In the genomic region with DNA sequence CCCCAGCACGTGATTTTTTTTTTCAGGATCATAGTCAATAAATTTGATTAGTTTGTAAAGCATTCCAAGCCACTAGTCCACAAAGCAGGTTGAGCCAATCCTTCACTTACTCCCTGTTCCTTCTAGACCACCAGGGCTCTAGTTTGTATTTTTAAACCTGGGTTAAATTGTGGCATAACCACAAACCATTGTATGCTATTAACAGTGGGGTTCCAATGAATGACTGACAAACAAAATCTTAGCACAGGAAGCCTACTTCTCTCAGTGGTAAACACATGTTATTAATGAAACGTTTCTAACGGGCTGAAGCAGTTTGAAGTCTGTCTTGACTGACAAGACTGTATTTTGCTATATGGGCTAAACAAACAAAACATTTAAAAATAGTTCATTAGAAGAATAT, we compare ENCODE assay signal across 27 cellular contexts. TPM values are rescaled to one million over a fixed set of nuclear protein-coding genes. Genes with fewer than 3 reads are reported as not detected.
DNase-seq lines count a peak whose midpoint lies in the region; ATAC-seq and TF ChIP-seq lines count a peak whose summit lies in the region.
"Had no signal": no experiment of that assay in that cellular context is flagged by ENCODE, and none has a peak within 500 bp of the region (broad histone marks: within the 10 kb centered on the region; RNA-seq: fewer than 3 reads in every experiment).

No MANE protein-coding gene starts in this region.

- no peaks in the 10 kb centered on the region for H3K27me3 ChIP-seq in upper lobe of left lung
- H3K27me3 ChIP-seq: foreskin keratinocyte, hepatocyte, transverse colon had no signal

- in situ Hi-C loops in astrocyte of the cerebellum (cut with HindIII; ENCODE audit: low sequenced_read_pairs) = loop anchor here (25.0 kb wide), 1 partner anchor 898 kb away; a partner anchor contains a TSS

- no peak overlapping the region for H3K4me3 Mint-ChIP-seq in HFFc6
- H3K4me3 Mint-ChIP-seq: activated CD4-positive, alpha-beta T cell treated with anti-CD3 and anti-CD28 coated beads for 36 hours; activated naive CD8-positive, alpha-beta T cell; CD8-positive, alpha-beta T cell had no signal

- no peaks in the 10 kb centered on the region for H3K4me1 Mint-ChIP-seq in HFFc6 (ENCODE audit: low read depth)
- H3K4me1 Mint-ChIP-seq: activated CD4-positive, alpha-beta T cell treated with anti-CD3 and anti-CD28 coated beads for 36 hours had no signal

- H3K4me3 ChIP-seq in astrocyte of the cerebellum (ENCODE audit: low read depth, low read length) = no peak overlapping the region
- H3K4me3 ChIP-seq in upper lobe of left lung = no peak overlapping the region
- H3K4me3 ChIP-seq: GM12878, hepatocyte, psoas muscle, transverse colon had no signal

- H3K36me3 ChIP-seq in upper lobe of left lung = no peaks in the 10 kb centered on the region
- H3K36me3 ChIP-seq: transverse colon had no signal

- 37 to 43% methylated on average over 3 of the region's 3 CpGs for WGBS in upper lobe of left lung, 2 donors

- TF ChIP-seq POLR2A in upper lobe of left lung (IDR thresholded peaks at IDR 0.05) = no peak

- H3K9me3 ChIP-seq in upper lobe of left lung = no peaks in the 10 kb centered on the region
- H3K9me3 ChIP-seq: psoas muscle, transverse colon had no signal

- H3K9me3 Mint-ChIP-seq in HFFc6 = no peaks in the 10 kb centered on the region
- H3K9me3 Mint-ChIP-seq: CD8-positive, alpha-beta T cell had no signal

- H3K27me3 Mint-ChIP-seq in HFFc6 (ENCODE audit: insufficient read depth) = no peaks in the 10 kb centered on the region

- H3K27ac ChIP-seq in upper lobe of left lung = no peak overlapping the region
- H3K27ac ChIP-seq: foreskin keratinocyte, hepatocyte, psoas muscle, RWPE1, transverse colon had no signal

- TF ChIP-seq CTCF in astrocyte of the cerebellum (IDR thresholded peaks at IDR 0.05; ENCODE audit: low read depth, low read length, missing control alignments) (no peak), HFFc6 (IDR thresholded peaks at IDR 0.05) (no peak), upper lobe of left lung (IDR thresholded peaks at IDR 0.05) (no peak)

- H3K27ac Mint-ChIP-seq in HFFc6 = no peak overlapping the region
- H3K27ac Mint-ChIP-seq: activated CD4-positive, alpha-beta T cell treated with anti-CD3 and anti-CD28 coated beads for 36 hours; activated naive CD8-positive, alpha-beta T cell; CD8-positive, alpha-beta T cell had no signal

- DNase-seq in astrocyte of the cerebellum (ENCODE audit: low read depth) (peak; percentile 9), HFFc6 (no peak), upper lobe of left lung (no peak), H4 (ENCODE audit: low spot score) (no peak), amygdala (lab: John Stamatoyannopoulos, UW) (no peak)
- DNase-seq: activated CD4-positive, alpha-beta T cell treated with anti-CD3 and anti-CD28 coated beads for 36 hours; CD8-positive, alpha-beta T cell; DMS153; effector CD4-positive, alpha-beta T cell; erythroblast; foreskin keratinocyte; NCI-H1105 treated with DMSO at 0.1 percent for 48 hours; NCI-H524; psoas muscle; small intestine; stimulated activated CD4-positive, alpha-beta T cell treated with anti-CD3 and anti-CD28 coated beads, Interleukin-2, amount 100 ng/mL, for 48 hours; stimulated activated naive CD8-positive, alpha-beta T cell treated with anti-CD3 and anti-CD28 coated beads, Interleukin-15, Interleukin-2, amounts not matched to agents 100 U/mL and 50 U/mL, for 24 hours; transverse colon had no signal

- no peak for TF ChIP-seq EP300 in upper lobe of left lung (IDR thresholded peaks at IDR 0.05)

- H3K36me3 Mint-ChIP-seq in HFFc6 (ENCODE audit: low read depth) = no peaks in the 10 kb centered on the region
- H3K36me3 Mint-ChIP-seq: activated naive CD8-positive, alpha-beta T cell; CD8-positive, alpha-beta T cell had no signal

- ATAC-seq in GM18873 (IDR thresholded peaks at IDR 0.05; ENCODE audit: low FRiP score, unreplicated experiment) = peak; percentile 89
- peak; percentile 75 for ATAC-seq in GM21528 (IDR thresholded peaks at IDR 0.05; ENCODE audit: low FRiP score, unreplicated experiment)
- ATAC-seq in HG03139 (IDR thresholded peaks at IDR 0.05; ENCODE audit: unreplicated experiment) = peak; percentile 82
- no peak for ATAC-seq in upper lobe of left lung (ENCODE audit: low FRiP score in 2 of 2)
- ATAC-seq: activated CD4-positive, alpha-beta T cell treated with anti-CD3 and anti-CD28 coated beads for 36 hours; CD8-positive, alpha-beta T cell; foreskin keratinocyte; GM12878; psoas muscle; stimulated activated naive CD8-positive, alpha-beta T cell treated with anti-CD3 and anti-CD28 coated beads, Interleukin-15, Interleukin-2, amounts not matched to agents 100 U/mL and 50 U/mL, for 24 hours had no signal

- no peaks in the 10 kb centered on the region for H3K4me1 ChIP-seq in upper lobe of left lung
- H3K4me1 ChIP-seq: foreskin keratinocyte, psoas muscle, transverse colon had no signal

RNA-seq across cellular contexts. Expression of a gene that starts 48.6 kb away (rescaled TPM):
- not detected for total RNA-seq in HFFc6 (2021; fragmentation: NEBNext Ultra II Directional; extraction: Animal tissue kit (Norgen Biotek cat#: 25700))
- under 1 TPM in 2 of 6 donors, not detected in 4; 0.20 to 0.37 TPM for total RNA-seq in upper lobe of left lung
- not detected in 2 replicates for total RNA-seq in H4 (2014; rRNA removed; shearing (Covaris generic))
- total RNA-seq: activated CD4-positive, alpha-beta T cell treated with anti-CD3 and anti-CD28 coated beads for 36 hours; activated CD8-positive, alpha-beta memory T cell treated with anti-CD3 and anti-CD28 coated beads for 36 hours; CD8-positive, alpha-beta T cell; chondrocyte; foreskin keratinocyte; GM12878; hepatocyte; transverse colon had no signal

Comparison
In these comparisons a context has a peak if more than half of its experiments do, and no peak if none do; other contexts are left out.
1. ATAC-seq: peak in GM18873 (single experiment), GM21528 (single experiment) and HG03139 (single experiment); none in upper lobe of left lung (0 of 2).